13 cellular contexts compared by ENCODE assay signal in the genomic region with DNA sequence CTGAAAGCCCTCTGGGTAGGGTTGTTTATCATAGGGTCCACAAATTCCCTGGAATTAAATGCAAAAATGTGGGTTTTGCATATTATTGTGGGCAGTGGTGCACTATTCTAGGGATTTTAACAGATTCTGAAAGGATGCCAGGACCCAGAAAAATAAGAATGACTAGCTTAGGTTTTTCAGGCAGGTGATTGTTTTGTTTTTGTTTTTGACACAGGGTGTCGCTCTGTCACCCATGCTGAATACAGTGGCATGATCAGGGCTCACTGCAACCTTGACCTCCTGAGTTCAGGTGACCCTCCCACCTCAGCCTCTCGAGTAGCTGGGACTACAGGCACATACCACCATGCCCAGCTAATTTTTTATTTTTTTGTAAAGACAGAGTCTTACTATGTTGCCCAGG. TPM values are rescaled to one million over a fixed set of nuclear protein-coding genes. Genes with fewer than 3 reads are reported as not detected.
DNase-seq lines count a peak whose midpoint lies in the region; ATAC-seq and TF ChIP-seq lines count a peak whose summit lies in the region.
"Had no signal": no experiment of that assay in that cellular context is flagged by ENCODE, and none has a peak within 500 bp of the region (broad histone marks: within the 10 kb centered on the region; RNA-seq: fewer than 3 reads in every experiment).

No MANE protein-coding gene starts in this region.

- peaks cover 3 to 35% (median 33%) of the 10 kb centered on the region in 3 experiments for H3K36me3 Mint-ChIP-seq in H9 (ENCODE audit: insufficient read depth in 1 of 3, low read depth in 3 of 3)
- peaks cover 57 to 75% of the 10 kb centered on the region in 2 donors for H3K36me3 Mint-ChIP-seq in stimulated activated naive B cell treated with anti-CD40 and anti-IgM and Interleukin-4, amounts not matched to agents 10 μg/mL and 1 μg/mL and 100 μg/mL, for 72 hours
- peaks cover 9% of the 10 kb centered on the region in 2 donors for H3K36me3 Mint-ChIP-seq in activated T-cell treated with anti-CD3 and anti-CD28 coated beads, Interleukin-2, amount 50 U/mL, for 72 hours (ENCODE audit: insufficient read depth in 2 of 2)

- no peaks in the 10 kb centered on the region for H3K9me3 Mint-ChIP-seq in H9
- H3K9me3 Mint-ChIP-seq in stimulated activated naive B cell treated with anti-CD40 and anti-IgM and Interleukin-4, amounts not matched to agents 10 μg/mL and 1 μg/mL and 100 μg/mL, for 72 hours = peaks cover 6 to 11% of the 10 kb centered on the region in 2 donors
- H3K9me3 Mint-ChIP-seq in activated T-cell treated with anti-CD3 and anti-CD28 coated beads, Interleukin-2, amount 50 U/mL, for 72 hours = no peaks in the 10 kb centered on the region

- DNase-seq in H9 (no peak), ascending aorta (ENCODE audit: low spot score in 2 of 2) (no peak), left lobe of liver (ENCODE audit: low spot score) (no peak), GM20000 (ENCODE audit: low spot score) (no peak)
- DNase-seq in stimulated activated naive B cell treated with anti-CD40 and anti-IgM and Interleukin-4, amounts not matched to agents 10 μg/mL and 1 μg/mL and 100 μg/mL, for 72 hours = no peak
- no peak for DNase-seq in activated T-cell treated with anti-CD3 and anti-CD28 coated beads, Interleukin-2, amount 50 U/mL, for 72 hours
- DNase-seq in stimulated activated CD8-positive, alpha-beta memory T cell treated with anti-CD3 and anti-CD28 coated beads, Interleukin-4, amount 100 ng/mL, for 48 hours = no peak
- DNase-seq in activated T-cell treated with anti-CD3 and anti-CD28 coated beads, Interleukin-2, amount 50 U/mL, for 48 hours = no peak
- DNase-seq: activated CD8-positive, alpha-beta memory T cell treated with anti-CD3 and anti-CD28 coated beads for 24 hours; NCI-H524 had no signal

- peak; percentile 58 for ATAC-seq in left lobe of liver
- no peak for ATAC-seq in stimulated activated naive B cell treated with anti-CD40 and anti-IgM and Interleukin-4, amounts not matched to agents 10 μg/mL and 1 μg/mL and 100 μg/mL, for 72 hours (replicated peaks)
- no peak for ATAC-seq in activated T-cell treated with anti-CD3 and anti-CD28 coated beads, Interleukin-2, amount 50 U/mL, for 72 hours (replicated peaks in 1 of 2)
- ATAC-seq: GM12878 had no signal

- no peaks in the 10 kb centered on the region; the same call in 1 of the 2 replicates for H3K4me1 ChIP-seq in H9 (ENCODE audit: insufficient read depth, low read length)
- peaks cover 0 to 5% of the 10 kb centered on the region in 2 donors for H3K4me1 ChIP-seq in ascending aorta

- no CpG with 5 or more reads among the region's 2 CpGs for WGBS in H9 (ENCODE audit: extremely low coverage, insufficient read length, low lambda C conversion rate)

- no peak overlapping the region for H3K4me2 ChIP-seq in H9 (ENCODE audit: insufficient read depth, insufficient read length, low read length)
- H3K4me2 ChIP-seq: KMS-11 had no signal

- H3K4me3 Mint-ChIP-seq in H9 = no peak overlapping the region
- no peak overlapping the region for H3K4me3 Mint-ChIP-seq in stimulated activated naive B cell treated with anti-CD40 and anti-IgM and Interleukin-4, amounts not matched to agents 10 μg/mL and 1 μg/mL and 100 μg/mL, for 72 hours
- no peak overlapping the region for H3K4me3 Mint-ChIP-seq in activated T-cell treated with anti-CD3 and anti-CD28 coated beads, Interleukin-2, amount 50 U/mL, for 72 hours

- H3K4me3 ChIP-seq in ascending aorta = no peak overlapping the region
- H3K4me3 ChIP-seq: GM12878 had no signal

- H3K9me3 ChIP-seq in H9 (ENCODE audit: control insufficient read depth, low read depth, low read length) = no peaks in the 10 kb centered on the region
- H3K9me3 ChIP-seq in ascending aorta = no peaks in the 10 kb centered on the region

- no peaks in the 10 kb centered on the region for H3K79me2 ChIP-seq in H9 (ENCODE audit: insufficient read depth, low read length)

- H2AFZ ChIP-seq in H9 (ENCODE audit: low read length) = no peak overlapping the region

- peaks cover 3% of the 10 kb centered on the region for H4K20me1 ChIP-seq in H9 (ENCODE audit: control insufficient read depth, insufficient read depth, insufficient read length)

- H3K27ac ChIP-seq in H9 (ENCODE audit: insufficient read length, low read depth, low read length) (no peak overlapping the region), ascending aorta (peak overlapping the region; percentile 54 to 67)
- H3K27ac ChIP-seq: KMS-11 had no signal

- no peaks in the 10 kb centered on the region for H3K27me3 Mint-ChIP-seq in H9 (ENCODE audit: low read depth)
- no peaks in the 10 kb centered on the region for H3K27me3 Mint-ChIP-seq in stimulated activated naive B cell treated with anti-CD40 and anti-IgM and Interleukin-4, amounts not matched to agents 10 μg/mL and 1 μg/mL and 100 μg/mL, for 72 hours
- no peaks in the 10 kb centered on the region for H3K27me3 Mint-ChIP-seq in activated T-cell treated with anti-CD3 and anti-CD28 coated beads, Interleukin-2, amount 50 U/mL, for 72 hours (ENCODE audit: low read depth)

- H4K5ac ChIP-seq in H9 (ENCODE audit: insufficient read length, low read depth, low read length) = no peak overlapping the region

- H3K27me3 ChIP-seq in H9 (ENCODE audit: insufficient read depth, low read length) = no peaks in the 10 kb centered on the region
- H3K27me3 ChIP-seq in ascending aorta = no peaks in the 10 kb centered on the region

- no peak overlapping the region for H4K91ac ChIP-seq in H9 (ENCODE audit: insufficient read length, low read depth, low read length)

- H3K18ac ChIP-seq in H9 (ENCODE audit: insufficient read length, low read depth, low read length) = no peak overlapping the region

- TF ChIP-seq CTCF in H9 (conservative IDR thresholded peaks at IDR 0.05) = no peak
- no peak for TF ChIP-seq CTCF in ascending aorta (IDR thresholded peaks at IDR 0.05)
- no peak for TF ChIP-seq CTCF in GM20000 (IDR thresholded peaks at IDR 0.05; ENCODE audit: extremely low read depth, missing control alignments)

- no peak overlapping the region for H2BK12ac ChIP-seq in H9 (ENCODE audit: insufficient read length, low read depth, low read length)

- no peak overlapping the region for H2BK20ac ChIP-seq in H9 (ENCODE audit: low read depth, low read length, poor library complexity, severe bottlenecking)

- no peaks in the 10 kb centered on the region for H3K79me1 ChIP-seq in H9 (ENCODE audit: insufficient read depth, low read depth, low read length, poor library complexity, severe bottlenecking)

- H3K9ac ChIP-seq in H9 (ENCODE audit: extremely low read depth, insufficient read length, low read length) = no peak overlapping the region
- H3K9ac ChIP-seq: KMS-11 had no signal

- H3K4me1 Mint-ChIP-seq in H9 = peaks cover 27 to 40% of the 10 kb centered on the region in 2 experiments
- H3K4me1 Mint-ChIP-seq in stimulated activated naive B cell treated with anti-CD40 and anti-IgM and Interleukin-4, amounts not matched to agents 10 μg/mL and 1 μg/mL and 100 μg/mL, for 72 hours = peaks cover 51 to 79% of the 10 kb centered on the region in 2 donors
- H3K4me1 Mint-ChIP-seq in activated T-cell treated with anti-CD3 and anti-CD28 coated beads, Interleukin-2, amount 50 U/mL, for 72 hours (ENCODE audit: low read depth) = peaks cover 61% of the 10 kb centered on the region

- no peak overlapping the region for H2AK5ac ChIP-seq in H9 (ENCODE audit: insufficient read length, low read length)

- no peak overlapping the region for H2BK15ac ChIP-seq in H9 (ENCODE audit: low read depth, low read length)

- no peak overlapping the region for H2BK5ac ChIP-seq in H9 (ENCODE audit: insufficient read length, low read length)

- H3K23ac ChIP-seq in H9 (ENCODE audit: insufficient read length, low read depth, low read length) = no peak overlapping the region

- H3T11ph ChIP-seq in H9 (ENCODE audit: low read length) = no peak overlapping the region

- H4K8ac ChIP-seq in H9 (replicated peaks; ENCODE audit: insufficient read length, low read depth, low read length) = no peak overlapping the region

- no peak overlapping the region for H3K4ac ChIP-seq in H9 (ENCODE audit: low read depth, low read length)

- H3K23me2 ChIP-seq in H9 (ENCODE audit: insufficient read length, low read depth, low read length, poor library complexity, severe bottlenecking) = no peaks in the 10 kb centered on the region

- no peak overlapping the region for H3K56ac ChIP-seq in H9 (ENCODE audit: insufficient read length, low read depth, low read length)

- no peaks in the 10 kb centered on the region for H3K36me3 ChIP-seq in ascending aorta

- H2BK120ac ChIP-seq in H9 (ENCODE audit: low read depth, low read length, poor library complexity, severe bottlenecking) = no peak overlapping the region

- intact Hi-C loops in ascending aorta (cut with DNase I) = no loop called here

- no peak overlapping the region for H3K14ac ChIP-seq in H9 (ENCODE audit: insufficient read depth, low read length)

- peak overlapping the region; percentile 88 to 97 (median 97); a peak in 4 of 7 replicates for H3K27ac Mint-ChIP-seq in H9
- peak overlapping the region; percentile 65 for H3K27ac Mint-ChIP-seq in stimulated activated naive B cell treated with anti-CD40 and anti-IgM and Interleukin-4, amounts not matched to agents 10 μg/mL and 1 μg/mL and 100 μg/mL, for 72 hours
- H3K27ac Mint-ChIP-seq in activated T-cell treated with anti-CD3 and anti-CD28 coated beads, Interleukin-2, amount 50 U/mL, for 72 hours = no peak overlapping the region

RNA-seq across cellular contexts. Expression of a gene that starts 19.2 kb away (rescaled TPM):
- total RNA-seq in H9 (2021) = 9.8 and 11.0 TPM in 2 replicates
- total RNA-seq in ascending aorta = 67.2 TPM
- 1.7 TPM for total RNA-seq in left lobe of liver
- 10 to 100 TPM; 12.6 to 13.0 TPM for total RNA-seq in activated T-cell treated with anti-CD3 and anti-CD28 coated beads, Interleukin-2, amount 50 U/mL, for 72 hours

RNA-seq across cellular contexts. Expression of a gene that starts 25.5 kb away (rescaled TPM):
- not detected in 2 replicates for total RNA-seq in H9 (2021)
- total RNA-seq in ascending aorta = not detected
- not detected for total RNA-seq in left lobe of liver
- under 1 TPM in 1 of 2 donors, not detected in 1; 0.26 TPM for total RNA-seq in activated T-cell treated with anti-CD3 and anti-CD28 coated beads, Interleukin-2, amount 50 U/mL, for 72 hours
- total RNA-seq: bronchial epithelial cell, GM12878 had no signal

RNA-seq across cellular contexts. Expression of a gene that starts 48.0 kb away (rescaled TPM):
- not detected in 2 replicates for total RNA-seq in H9 (2021)
- 4.2 TPM for total RNA-seq in ascending aorta
- 2.7 TPM for total RNA-seq in left lobe of liver
- total RNA-seq in activated T-cell treated with anti-CD3 and anti-CD28 coated beads, Interleukin-2, amount 50 U/mL, for 72 hours = 100 to 1,000 TPM; 102 to 104 TPM
- total RNA-seq: bronchial epithelial cell had no signal

RNA-seq across cellular contexts. Expression of a gene that starts 52.6 kb away (rescaled TPM):
- total RNA-seq in H9 (2021) (18.0 and 26.3 TPM in 2 replicates), ascending aorta (not detected), left lobe of liver (0.35 TPM)
- 1 to 10 TPM; 1.9 to 4.6 TPM for total RNA-seq in activated T-cell treated with anti-CD3 and anti-CD28 coated beads, Interleukin-2, amount 50 U/mL, for 72 hours

Comparison
In these comparisons a context has a peak if more than half of its experiments do, and no peak if none do; other contexts are left out.
1. RNA of a gene that starts 48.0 kb away (total RNA-seq): 102 to 104 TPM in activated T-cell treated with anti-CD3 and anti-CD28 coated beads, Interleukin-2, amount 50 U/mL, for 72 hours; 4.2 TPM in ascending aorta (single experiment), 2.7 TPM in left lobe of liver (single experiment) and not detected in H9; every median in the first group is over 10 times any median in the second.